ENCODE assay signal across 16 cellular contexts in the genomic region with DNA sequence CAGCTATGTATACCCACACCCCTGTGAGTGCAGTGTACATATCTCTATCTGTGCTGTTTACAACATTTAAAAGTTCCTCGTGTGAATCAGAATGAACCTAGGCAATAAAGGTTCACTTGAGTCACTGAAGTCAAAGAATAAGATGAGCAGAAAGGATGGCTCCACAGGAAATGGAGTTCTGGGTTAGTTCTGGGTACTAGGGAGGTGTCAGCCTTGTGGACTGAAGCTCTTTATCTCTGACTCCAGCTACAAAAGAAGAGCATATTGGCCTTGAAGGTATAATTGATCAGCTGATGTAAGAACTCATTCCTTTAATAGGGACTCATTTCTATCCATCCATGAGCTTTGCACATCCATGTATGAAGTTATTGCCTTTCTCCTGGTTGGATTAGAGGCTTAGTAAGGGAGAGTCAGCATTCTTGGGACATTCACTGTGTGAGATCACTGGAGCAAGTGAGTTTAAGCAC.
DNase-seq lines count a peak whose midpoint lies in the region; ATAC-seq and TF ChIP-seq lines count a peak whose summit lies in the region.
"Had no signal": no experiment of that assay in that cellular context is flagged by ENCODE, and none has a peak within 500 bp of the region (broad histone marks: within the 10 kb centered on the region; RNA-seq: fewer than 3 reads in every experiment).

No MANE protein-coding gene starts in this region.

- H3K36me3 ChIP-seq in CD4-positive, CD25-positive, alpha-beta regulatory T cell (ENCODE audit: control insufficient read depth, insufficient read depth, low read length), result no peaks in the 10 kb centered on the region
- no peaks in the 10 kb centered on the region for H3K36me3 ChIP-seq in stomach
- no peaks in the 10 kb centered on the region for H3K36me3 ChIP-seq in lower lobe of right lung
- H3K36me3 ChIP-seq: BE2C, left ventricle myocardium inferior had no signal

- no peak for TF ChIP-seq POLR2A in stomach (IDR thresholded peaks at IDR 0.05)

- peaks cover 0 to 2% (median 0%) of the 10 kb centered on the region in 7 donors for H3K9me3 Mint-ChIP-seq in CD4-positive, CD25-positive, alpha-beta regulatory T cell
- H3K9me3 Mint-ChIP-seq in HFFc6, result no peaks in the 10 kb centered on the region
- peaks cover 1% of the 10 kb centered on the region for H3K9me3 Mint-ChIP-seq in activated naive CD8-positive, alpha-beta T cell treated with anti-CD3 and anti-CD28 coated beads for 36 hours

- peaks cover 5% of the 10 kb centered on the region for H3K27me3 ChIP-seq in CD4-positive, CD25-positive, alpha-beta regulatory T cell (ENCODE audit: control insufficient read depth, insufficient read depth, low read length)
- no peaks in the 10 kb centered on the region for H3K27me3 ChIP-seq in stomach
- H3K27me3 ChIP-seq in lower lobe of right lung (ENCODE audit: low read depth), result no peaks in the 10 kb centered on the region

- no peaks in the 10 kb centered on the region for H3K36me3 Mint-ChIP-seq in CD4-positive, CD25-positive, alpha-beta regulatory T cell
- no peaks in the 10 kb centered on the region for H3K36me3 Mint-ChIP-seq in HFFc6 (ENCODE audit: low read depth)
- peaks cover 3% of the 10 kb centered on the region for H3K36me3 Mint-ChIP-seq in activated naive CD8-positive, alpha-beta T cell treated with anti-CD3 and anti-CD28 coated beads for 36 hours
- H3K36me3 Mint-ChIP-seq: brain; naive thymus-derived CD8-positive, alpha-beta T cell had no signal

- intact Hi-C loops in stomach (cut with DNase I; ENCODE audit: low total_unique reads) (no loop called here), lower lobe of right lung (cut with DNase I) (no loop called here)

- TF ChIP-seq CTCF in HFFc6 (IDR thresholded peaks at IDR 0.05) (no peak), stomach (IDR thresholded peaks at IDR 0.05) (no peak), lower lobe of right lung (IDR thresholded peaks at IDR 0.05) (no peak)

- peak in 1 of 3 donors; percentile 70 for DNase-seq in CD4-positive, CD25-positive, alpha-beta regulatory T cell
- peak; percentile 7 for DNase-seq in HFFc6
- no peak for DNase-seq in activated naive CD8-positive, alpha-beta T cell treated with anti-CD3 and anti-CD28 coated beads for 36 hours
- peak; percentile 76 for DNase-seq in kidney tubule cell (ENCODE audit: low spot score)
- no peak for DNase-seq in stomach
- no peak for DNase-seq in lower lobe of right lung
- DNase-seq in activated gamma-delta T cell (lab: John Stamatoyannopoulos, UW), result no peak
- DNase-seq: activated CD4-positive, alpha-beta T cell treated with anti-CD3 and anti-CD28 coated beads for 1 hour; BE2C; left ventricle myocardium inferior; naive thymus-derived CD8-positive, alpha-beta T cell; stimulated activated CD4-positive, alpha-beta T cell treated with anti-CD3 and anti-CD28 coated beads, Interleukin-15, amount 100 ng/mL, for 24 hours had no signal

- TF ChIP-seq EP300 in stomach (IDR thresholded peaks at IDR 0.05), result no peak

- 21 to 50% (median 24%) methylated on average over 1 of the region's 1 CpG for WGBS in stomach, 5 donors

- no peaks in the 10 kb centered on the region for H3K9me3 ChIP-seq in CD4-positive, CD25-positive, alpha-beta regulatory T cell (ENCODE audit: control insufficient read depth in 2 of 2, low read length in 2 of 2)
- H3K9me3 ChIP-seq in stomach (no peaks in the 10 kb centered on the region), lower lobe of right lung (no peaks in the 10 kb centered on the region)
- H3K9me3 ChIP-seq: BE2C had no signal

- peaks cover 50% of the 10 kb centered on the region for H3K27me3 Mint-ChIP-seq in CD4-positive, CD25-positive, alpha-beta regulatory T cell
- H3K27me3 Mint-ChIP-seq in HFFc6 (ENCODE audit: insufficient read depth), result peaks cover 5% of the 10 kb centered on the region; the same call in 1 of the 2 replicates
- no peaks in the 10 kb centered on the region for H3K27me3 Mint-ChIP-seq in activated naive CD8-positive, alpha-beta T cell treated with anti-CD3 and anti-CD28 coated beads for 36 hours
- H3K27me3 Mint-ChIP-seq: brain; naive thymus-derived CD8-positive, alpha-beta T cell had no signal

- H3K4me1 Mint-ChIP-seq in CD4-positive, CD25-positive, alpha-beta regulatory T cell, result peaks cover 0 to 16% (median 11%) of the 10 kb centered on the region in 4 donors
- H3K4me1 Mint-ChIP-seq in HFFc6 (ENCODE audit: low read depth), result peaks cover 37% of the 10 kb centered on the region
- H3K4me1 Mint-ChIP-seq in activated naive CD8-positive, alpha-beta T cell treated with anti-CD3 and anti-CD28 coated beads for 36 hours, result peaks cover 17% of the 10 kb centered on the region

- no peaks in the 10 kb centered on the region for H3K4me1 ChIP-seq in CD4-positive, CD25-positive, alpha-beta regulatory T cell (ENCODE audit: control insufficient read depth, insufficient read depth, low read length, poor library complexity, severe bottlenecking)
- H3K4me1 ChIP-seq in stomach, result peaks cover 0 to 16% (median 8%) of the 10 kb centered on the region in 4 donors
- peaks cover 14% of the 10 kb centered on the region for H3K4me1 ChIP-seq in lower lobe of right lung

- H3K27ac ChIP-seq in CD4-positive, CD25-positive, alpha-beta regulatory T cell (ENCODE audit: insufficient read depth, low read length, poor library complexity, severe bottlenecking), result no peak overlapping the region
- H3K27ac ChIP-seq in stomach (no peak overlapping the region), lower lobe of right lung (no peak overlapping the region)
- H3K27ac ChIP-seq: left ventricle myocardium inferior had no signal

- peak; percentile 46 to 62 for ATAC-seq in CD4-positive, CD25-positive, alpha-beta regulatory T cell (ENCODE audit: low read depth in 2 of 2)
- no peak for ATAC-seq in lower lobe of right lung
- ATAC-seq: HepG2; naive thymus-derived CD8-positive, alpha-beta T cell; Right ventricle myocardium inferior had no signal

- H3K27ac Mint-ChIP-seq in CD4-positive, CD25-positive, alpha-beta regulatory T cell, result no peak overlapping the region
- H3K27ac Mint-ChIP-seq in HFFc6, result no peak overlapping the region
- H3K27ac Mint-ChIP-seq in activated naive CD8-positive, alpha-beta T cell treated with anti-CD3 and anti-CD28 coated beads for 36 hours, result peak overlapping the region; percentile 18
- H3K27ac Mint-ChIP-seq: naive thymus-derived CD8-positive, alpha-beta T cell had no signal

- H3K4me3 Mint-ChIP-seq in CD4-positive, CD25-positive, alpha-beta regulatory T cell, result no peak overlapping the region
- no peak overlapping the region for H3K4me3 Mint-ChIP-seq in HFFc6
- no peak overlapping the region for H3K4me3 Mint-ChIP-seq in activated naive CD8-positive, alpha-beta T cell treated with anti-CD3 and anti-CD28 coated beads for 36 hours
- H3K4me3 Mint-ChIP-seq: brain; naive thymus-derived CD8-positive, alpha-beta T cell; T-helper 1 cell treated with Interleukin-12 subunit alpha and Interleukin-12 subunit beta and Interleukin-4 antibody, amounts not matched to agents 30 μg/mL and 1 μg/mL, for 36 hours had no signal

- H3K4me3 ChIP-seq in CD4-positive, CD25-positive, alpha-beta regulatory T cell (ENCODE audit: low read depth, low read length), result no peak overlapping the region
- no peak overlapping the region for H3K4me3 ChIP-seq in stomach
- H3K4me3 ChIP-seq in lower lobe of right lung, result no peak overlapping the region
- H3K4me3 ChIP-seq: left ventricle myocardium inferior had no signal

Comparison
In these comparisons a context has a peak if more than half of its experiments do, and no peak if none do; other contexts are left out.
1. ATAC-seq: peak in CD4-positive, CD25-positive, alpha-beta regulatory T cell (2 of 2); none in lower lobe of right lung (0 of 2).
2. DNase-seq: peak in HFFc6 (single experiment) and kidney tubule cell (single experiment); none in activated naive CD8-positive, alpha-beta T cell treated with anti-CD3 and anti-CD28 coated beads for 36 hours (single experiment), stomach (single experiment), lower lobe of right lung (single experiment) and activated gamma-delta T cell (single experiment).